ENCODE assay signal across 10 cellular contexts in genomic region chr12:52010692-52011601, GRCh38. TPM values are rescaled to one million over a fixed set of nuclear protein-coding genes. Genes with fewer than 3 reads are reported as not detected.
A peak's percentile ranks its signal among the peaks of the same experiment; 100 is the strongest.
DNase-seq lines count a peak whose midpoint lies in the region; ATAC-seq, FAIRE-seq and TF ChIP-seq lines count a peak whose summit lies in the region.
"Had no signal": no experiment of that assay in that cellular context is flagged by ENCODE, and none has a peak within 500 bp of the region (broad histone marks: within the 10 kb centered on the region; RNA-seq: fewer than 3 reads in every experiment).

No MANE protein-coding gene starts in this region.

- no peak for ATAC-seq in HG03095 (IDR thresholded peaks at IDR 0.05; ENCODE audit: unreplicated experiment)
- ATAC-seq: foreskin keratinocyte had no signal

- no peak overlapping the region for H3K27ac ChIP-seq in HUES6 (ENCODE audit: low read depth, low read length)
- H3K27ac ChIP-seq in adrenal gland, result peak overlapping the region in 3 of 5 donors; percentile 39 to 88 (median 73)
- peak overlapping the region; percentile 34 to 61 for H3K27ac ChIP-seq in kidney (ENCODE audit: low read depth in 2 of 2, low read length in 2 of 2)
- peak overlapping the region in 7 of 8 donors; percentile 73 to 97 (median 92) for H3K27ac ChIP-seq in spleen
- H3K27ac ChIP-seq: foreskin keratinocyte had no signal

- no peak overlapping the region for H3K4me3 ChIP-seq in HUES6 (ENCODE audit: low read depth, low read length)
- H3K4me3 ChIP-seq in adrenal gland, result no peak overlapping the region
- H3K4me3 ChIP-seq in kidney (ENCODE audit: low read length in 2 of 2), result peak overlapping the region in 1 of 2 donors; percentile 19
- peak overlapping the region in 4 of 8 donors; percentile 21 to 93 (median 77) for H3K4me3 ChIP-seq in spleen

- peaks cover 47% of the 10 kb centered on the region for H3K4me1 ChIP-seq in HUES6 (ENCODE audit: control insufficient read depth, insufficient read depth, low read length)
- H3K4me1 ChIP-seq in adrenal gland (replicated peaks in 1 of 2), result peaks cover 0 to 12% of the 10 kb centered on the region in 2 donors
- H3K4me1 ChIP-seq in kidney (ENCODE audit: control insufficient read depth in 1 of 2, insufficient read depth in 1 of 2, low read depth in 1 of 2, low read length in 2 of 2), result peaks cover 3 to 16% of the 10 kb centered on the region in 2 donors
- H3K4me1 ChIP-seq in spleen, result peaks cover 15 to 68% (median 53%) of the 10 kb centered on the region in 6 donors
- H3K4me1 ChIP-seq: foreskin keratinocyte had no signal

- DNase-seq in adrenal gland (no peak), kidney (no peak), spleen (no peak), LoVo (ENCODE audit: low spot score) (no peak), cortex of kidney (lab: John Stamatoyannopoulos, UW) (no peak), SK-N-DZ (ENCODE audit: low spot score) (no peak)
- DNase-seq: activated T-cell treated with anti-CD3 and anti-CD28 coated beads, Interleukin-2, amount 50 U/mL, for 1 hour; foreskin keratinocyte had no signal

- intact Hi-C loops in adrenal gland (cut with DNase I) (no loop called here), kidney (cut with DNase I) (no loop called here), spleen (cut with DNase I; ENCODE audit: low total_unique reads) (no loop called here)

- H3K27me3 ChIP-seq in HUES6 (ENCODE audit: control insufficient read depth, insufficient read depth, low read length) (peaks cover 59% of the 10 kb centered on the region), adrenal gland (peaks cover 19% of the 10 kb centered on the region), spleen (replicated peaks in 1 of 7) (peaks cover 0 to 23% (median 5%) of the 10 kb centered on the region in 7 donors)

- TF ChIP-seq CTCF in adrenal gland (IDR thresholded peaks at IDR 0.05) (no peak), kidney (IDR thresholded peaks at IDR 0.05; ENCODE audit: borderline replicate concordance, extremely low read depth, insufficient read depth) (no peak), spleen (IDR thresholded peaks at IDR 0.05 in 8 of 11, conservative IDR thresholded peaks at IDR 0.05 in 3 of 11) (no peak)

- H3K9ac ChIP-seq in HUES6 (ENCODE audit: low read length) (peak overlapping the region; percentile 5), kidney (ENCODE audit: low read length in 2 of 2) (peak overlapping the region in 1 of 2 donors; percentile 13)

- no peaks in the 10 kb centered on the region for H3K9me3 ChIP-seq in HUES6 (ENCODE audit: control insufficient read depth, insufficient read depth, low read depth, low read length)
- no peaks in the 10 kb centered on the region for H3K9me3 ChIP-seq in adrenal gland (replicated peaks in 1 of 3)
- H3K9me3 ChIP-seq in kidney (ENCODE audit: control insufficient read depth in 1 of 2, low read length in 2 of 2), result no peaks in the 10 kb centered on the region
- no peaks in the 10 kb centered on the region for H3K9me3 ChIP-seq in spleen

- WGBS in adrenal gland, 4 donors, result 59 to 75% (median 64%) methylated on average over 5 to 8 of the region's 8 CpGs
- WGBS in spleen, 5 donors, result 52 to 77% (median 68%) methylated on average over 7 to 8 of the region's 8 CpGs

- H3K36me3 ChIP-seq in HUES6 (ENCODE audit: control insufficient read depth, insufficient read depth, low read length) (peaks cover 12% of the 10 kb centered on the region; the same call in 1 of the 2 replicates), adrenal gland (replicated peaks in 1 of 2) (no peaks in the 10 kb centered on the region), kidney (ENCODE audit: control insufficient read depth in 1 of 2, insufficient read depth in 2 of 2, low read length in 2 of 2) (peaks cover 0 to 4% of the 10 kb centered on the region in 2 donors), spleen (peaks cover 0 to 63% (median 33%) of the 10 kb centered on the region in 6 donors)

- FAIRE-seq in kidney (lab: Jason Lieb, UNC), result no peak

- TF ChIP-seq POLR2A in adrenal gland (IDR thresholded peaks at IDR 0.05) (no peak), spleen (IDR thresholded peaks at IDR 0.05) (no peak)

RNA-seq across cellular contexts. Expression of gene TAMALIN, which starts 4.2 kb away (rescaled TPM):
- 10 to 100 TPM in 5 of 8 donors, 1 to 10 TPM in 3; 1.8 to 26.0 (median 14.9) TPM for total RNA-seq in adrenal gland
- polyA plus RNA-seq in adrenal gland, result 10 to 100 TPM in 2 of 3 donors, 1 to 10 TPM in 1; 5.3 to 44.9 (median 41.3) TPM
- total RNA-seq in kidney, result 52.3 TPM
- 22.3 TPM for polyA plus RNA-seq in kidney (ENCODE audit: insufficient read depth, low read depth, low replicate concordance)
- 100 to 1,000 TPM in 1 of 7 donors, 10 to 100 TPM in 6; 31.7 to 141 (median 69.5) TPM for total RNA-seq in spleen
- 10 to 100 TPM; 25.5 to 38.2 (median 35.2) TPM for polyA plus RNA-seq in spleen
- 13.6 and 121 TPM in 2 replicates for polyA plus RNA-seq in SK-N-DZ (2014; cell fraction: cytosol; rRNA removed)
- 24.1 and 50.0 TPM in 2 replicates for polyA plus RNA-seq in SK-N-DZ (2014; cell fraction: nucleus; rRNA removed)

RNA-seq across cellular contexts. Expression of gene NR4A1, which starts 40.3 kb away (rescaled TPM):
- total RNA-seq in adrenal gland, result 100 to 1,000 TPM in 5 of 8 donors, 10 to 100 TPM in 3; 49.5 to 854 (median 185) TPM
- polyA plus RNA-seq in adrenal gland, result 100 to 1,000 TPM in 2 of 3 donors, 10 to 100 TPM in 1; 34.5 to 499 (median 282) TPM
- 37.2 TPM for total RNA-seq in kidney
- 54.1 TPM for polyA plus RNA-seq in kidney (ENCODE audit: insufficient read depth, low read depth, low replicate concordance)
- total RNA-seq in spleen, result 100 to 1,000 TPM in 1 of 7 donors, 10 to 100 TPM in 6; 12.0 to 113 (median 58.4) TPM
- polyA plus RNA-seq in spleen, result 10 to 100 TPM; 11.8 to 43.5 (median 13.7) TPM
- 14.7 and 19.6 TPM in 2 replicates for polyA plus RNA-seq in SK-N-DZ (2014; cell fraction: cytosol; rRNA removed)
- 16.8 and 20.0 TPM in 2 replicates for polyA plus RNA-seq in SK-N-DZ (2014; cell fraction: nucleus; rRNA removed)

RNA-seq across cellular contexts. Expression of gene ATG101, which starts 58.8 kb away (rescaled TPM):
- total RNA-seq in adrenal gland, result 10 to 100 TPM; 28.8 to 60.4 (median 38.6) TPM
- 10 to 100 TPM; 20.9 to 28.6 (median 27.1) TPM for polyA plus RNA-seq in adrenal gland
- 32.1 TPM for total RNA-seq in kidney
- 53.0 TPM for polyA plus RNA-seq in kidney (ENCODE audit: insufficient read depth, low read depth, low replicate concordance)
- total RNA-seq in spleen, result 10 to 100 TPM; 23.5 to 40.1 (median 32.3) TPM
- 10 to 100 TPM; 32.0 to 81.1 (median 35.3) TPM for polyA plus RNA-seq in spleen
- 57.9 and 64.7 TPM in 2 replicates for polyA plus RNA-seq in SK-N-DZ (2014; cell fraction: cytosol; rRNA removed)
- 40.6 and 41.2 TPM in 2 replicates for polyA plus RNA-seq in SK-N-DZ (2014; cell fraction: nucleus; rRNA removed)

RNA-seq across cellular contexts. Expression of gene ACVR1B, which starts 59.4 kb away (rescaled TPM):
- total RNA-seq in adrenal gland, result 10 to 100 TPM in 7 of 8 donors, 1 to 10 TPM in 1; 6.3 to 26.3 (median 16.4) TPM
- polyA plus RNA-seq in adrenal gland, result 10 to 100 TPM in 2 of 3 donors, 1 to 10 TPM in 1; 9.5 to 14.1 (median 13.8) TPM
- 95.5 TPM for total RNA-seq in kidney
- polyA plus RNA-seq in kidney (ENCODE audit: insufficient read depth, low read depth, low replicate concordance), result 30.6 TPM
- total RNA-seq in spleen, result 10 to 100 TPM; 15.7 to 27.6 (median 23.5) TPM
- 1 to 10 TPM; 2.8 to 7.4 (median 2.8) TPM for polyA plus RNA-seq in spleen
- 23.8 and 24.9 TPM in 2 replicates for polyA plus RNA-seq in SK-N-DZ (2014; cell fraction: cytosol; rRNA removed)
- polyA plus RNA-seq in SK-N-DZ (2014; cell fraction: nucleus; rRNA removed), result 16.1 and 25.1 TPM in 2 replicates
